ENCODE assay signal across 9 cellular contexts in genomic region chr13:91564422-91564821, GRCh38.
"Had no signal": no experiment of that assay in that cellular context is flagged by ENCODE, and none has a peak within 500 bp of the region (broad histone marks: within the 10 kb centered on the region; RNA-seq: fewer than 3 reads in every experiment).

No MANE protein-coding gene starts in this region.

- H2AFZ ChIP-seq: GM23338 had no signal

- DNase-seq: H9, HCEC 1CT, IMR-90, KBM-7 had no signal

- H3K9ac ChIP-seq: KMS-11 had no signal

- FAIRE-seq: H1, H54, HTR-8/SVneo had no signal

- H3K27ac ChIP-seq: KMS-11 had no signal

- ATAC-seq: GM23338 had no signal

- H3K4me2 ChIP-seq: GM23338, KMS-11 had no signal

- H3K4me3 ChIP-seq: GM23338 had no signal
